2 cellular contexts compared by ENCODE assay signal in the genomic region with DNA sequence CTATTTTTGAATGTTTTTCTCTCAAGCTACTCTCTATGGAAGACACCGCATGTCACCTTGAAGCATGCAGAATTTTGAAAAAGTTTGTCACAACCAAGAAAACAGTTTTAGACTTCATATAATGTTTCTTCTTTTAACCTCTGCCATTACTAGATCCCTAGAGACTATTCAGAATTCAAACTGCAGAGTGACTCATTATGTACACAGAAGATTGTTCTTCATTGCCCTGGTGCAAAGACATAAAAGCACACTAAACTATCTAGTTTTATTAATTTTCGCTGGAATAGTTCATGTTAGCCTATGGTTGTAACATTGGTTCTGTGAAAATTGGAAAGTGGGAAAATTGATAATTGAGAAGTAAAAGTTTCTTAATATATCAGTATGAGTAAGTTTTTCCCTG.
A peak's percentile ranks its signal among the peaks of the same experiment; 100 is the strongest.
TF ChIP-seq lines count a peak whose summit lies in the region.

No MANE protein-coding gene starts in this region.

TF ChIP-seq in HEK293, 187 proteins besides CTCF, POLR2A, EP300 and RAD21:
- no peak for TF ChIP-seq BCL11A (tag by site-specific recombination; IDR thresholded peaks at IDR 0.05; ENCODE audit: low read depth)
- no peak for TF ChIP-seq ZNF16 (tag by site-specific recombination; IDR thresholded peaks at IDR 0.05; ENCODE audit: low read depth)
- no peak for TF ChIP-seq ZNF24 (tag by site-specific recombination; IDR thresholded peaks at IDR 0.05)
- peak; percentile 40; the same call in 1 of the 2 replicates for TF ChIP-seq ZNF629 (tag by site-specific recombination; IDR thresholded peaks at IDR 0.05)
- TF ChIP-seq ZNF366 (tag by site-specific recombination; conservative IDR thresholded peaks at IDR 0.05) = 0 out of 2 replicates have a peak, but pooled peaks have one; percentile 15
- no peak for TF ChIP-seq ZNF223 (tag by site-specific recombination; IDR thresholded peaks at IDR 0.05)
- TF ChIP-seq ZNF555 (tag by site-specific recombination; conservative IDR thresholded peaks at IDR 0.05) = no peak
- TF ChIP-seq, protein P1, sequence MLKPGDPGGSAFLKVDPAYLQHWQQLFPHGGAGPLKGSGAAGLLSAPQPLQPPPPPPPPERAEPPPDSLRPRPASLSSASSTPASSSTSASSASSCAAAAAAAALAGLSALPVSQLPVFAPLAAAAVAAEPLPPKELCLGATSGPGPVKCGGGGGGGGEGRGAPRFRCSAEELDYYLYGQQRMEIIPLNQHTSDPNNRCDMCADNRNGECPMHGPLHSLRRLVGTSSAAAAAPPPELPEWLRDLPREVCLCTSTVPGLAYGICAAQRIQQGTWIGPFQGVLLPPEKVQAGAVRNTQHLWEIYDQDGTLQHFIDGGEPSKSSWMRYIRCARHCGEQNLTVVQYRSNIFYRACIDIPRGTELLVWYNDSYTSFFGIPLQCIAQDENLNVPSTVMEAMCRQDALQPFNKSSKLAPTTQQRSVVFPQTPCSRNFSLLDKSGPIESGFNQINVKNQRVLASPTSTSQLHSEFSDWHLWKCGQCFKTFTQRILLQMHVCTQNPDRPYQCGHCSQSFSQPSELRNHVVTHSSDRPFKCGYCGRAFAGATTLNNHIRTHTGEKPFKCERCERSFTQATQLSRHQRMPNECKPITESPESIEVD (tag by site-specific recombination; IDR thresholded peaks at IDR 0.05) = peak; percentile 74
- TF ChIP-seq, protein P2, sequence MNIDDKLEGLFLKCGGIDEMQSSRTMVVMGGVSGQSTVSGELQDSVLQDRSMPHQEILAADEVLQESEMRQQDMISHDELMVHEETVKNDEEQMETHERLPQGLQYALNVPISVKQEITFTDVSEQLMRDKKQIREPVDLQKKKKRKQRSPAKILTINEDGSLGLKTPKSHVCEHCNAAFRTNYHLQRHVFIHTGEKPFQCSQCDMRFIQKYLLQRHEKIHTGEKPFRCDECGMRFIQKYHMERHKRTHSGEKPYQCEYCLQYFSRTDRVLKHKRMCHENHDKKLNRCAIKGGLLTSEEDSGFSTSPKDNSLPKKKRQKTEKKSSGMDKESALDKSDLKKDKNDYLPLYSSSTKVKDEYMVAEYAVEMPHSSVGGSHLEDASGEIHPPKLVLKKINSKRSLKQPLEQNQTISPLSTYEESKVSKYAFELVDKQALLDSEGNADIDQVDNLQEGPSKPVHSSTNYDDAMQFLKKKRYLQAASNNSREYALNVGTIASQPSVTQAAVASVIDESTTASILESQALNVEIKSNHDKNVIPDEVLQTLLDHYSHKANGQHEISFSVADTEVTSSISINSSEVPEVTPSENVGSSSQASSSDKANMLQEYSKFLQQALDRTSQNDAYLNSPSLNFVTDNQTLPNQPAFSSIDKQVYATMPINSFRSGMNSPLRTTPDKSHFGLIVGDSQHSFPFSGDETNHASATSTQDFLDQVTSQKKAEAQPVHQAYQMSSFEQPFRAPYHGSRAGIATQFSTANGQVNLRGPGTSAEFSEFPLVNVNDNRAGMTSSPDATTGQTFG (tag by site-specific recombination; IDR thresholded peaks at IDR 0.05; ENCODE audit: borderline replicate concordance) = no peak
- 0 out of 2 replicates have a peak, but pooled peaks have one; percentile 10 for TF ChIP-seq WT1 (tag by site-specific recombination; IDR thresholded peaks at IDR 0.05)
TF ChIP-seq in HEK293: peak in this region for 4.

TF ChIP-seq in K562, 482 proteins besides CTCF, POLR2A, EP300 and RAD21:
- TF ChIP-seq JUND (IDR thresholded peaks at IDR 0.05; ENCODE audit: borderline replicate concordance, low read depth, low read length) (peak; percentile 27; the same call in 1 of the 2 replicates), JUND (tag; IDR thresholded peaks at IDR 0.05; ENCODE audit: borderline replicate concordance, low read depth, low read length) (peak; percentile 40; the same call in 1 of the 3 replicates), NBN (IDR thresholded peaks at IDR 0.05; ENCODE audit: low read depth) (no peak), FOXA3 (CRISPR knock-in tag; conservative IDR thresholded peaks at IDR 0.05 in 1 of 2, IDR thresholded peaks at IDR 0.05 in 1 of 2) (peak in 1 of 2 experiments; percentile 57; a peak in 1 of 4 replicates), FOSL1 (tag; conservative IDR thresholded peaks at IDR 0.05) (peak; percentile 25; the same call in 1 of the 2 replicates), KAT2B (IDR thresholded peaks at IDR 0.05; ENCODE audit: low read depth, low read length) (no peak), FOXK1 (CRISPR knock-in tag; IDR thresholded peaks at IDR 0.05; ENCODE audit: borderline replicate concordance) (no peak), NEUROD1 (IDR thresholded peaks at IDR 0.05; ENCODE audit: borderline replicate concordance, low read depth, low read length, partially characterized antibody) (no peak), BCL6 (CRISPR knock-in tag; IDR thresholded peaks at IDR 0.05) (no peak)
- TF ChIP-seq, protein P3, sequence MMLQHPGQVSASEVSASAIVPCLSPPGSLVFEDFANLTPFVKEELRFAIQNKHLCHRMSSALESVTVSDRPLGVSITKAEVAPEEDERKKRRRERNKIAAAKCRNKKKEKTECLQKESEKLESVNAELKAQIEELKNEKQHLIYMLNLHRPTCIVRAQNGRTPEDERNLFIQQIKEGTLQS (IDR thresholded peaks at IDR 0.05) = peak; percentile 33; the same call in 1 of the 2 replicates
- TF ChIP-seq, protein P3 (CRISPR knock-in tag; conservative IDR thresholded peaks at IDR 0.05) = no peak
- TF ChIP-seq, protein P4, sequence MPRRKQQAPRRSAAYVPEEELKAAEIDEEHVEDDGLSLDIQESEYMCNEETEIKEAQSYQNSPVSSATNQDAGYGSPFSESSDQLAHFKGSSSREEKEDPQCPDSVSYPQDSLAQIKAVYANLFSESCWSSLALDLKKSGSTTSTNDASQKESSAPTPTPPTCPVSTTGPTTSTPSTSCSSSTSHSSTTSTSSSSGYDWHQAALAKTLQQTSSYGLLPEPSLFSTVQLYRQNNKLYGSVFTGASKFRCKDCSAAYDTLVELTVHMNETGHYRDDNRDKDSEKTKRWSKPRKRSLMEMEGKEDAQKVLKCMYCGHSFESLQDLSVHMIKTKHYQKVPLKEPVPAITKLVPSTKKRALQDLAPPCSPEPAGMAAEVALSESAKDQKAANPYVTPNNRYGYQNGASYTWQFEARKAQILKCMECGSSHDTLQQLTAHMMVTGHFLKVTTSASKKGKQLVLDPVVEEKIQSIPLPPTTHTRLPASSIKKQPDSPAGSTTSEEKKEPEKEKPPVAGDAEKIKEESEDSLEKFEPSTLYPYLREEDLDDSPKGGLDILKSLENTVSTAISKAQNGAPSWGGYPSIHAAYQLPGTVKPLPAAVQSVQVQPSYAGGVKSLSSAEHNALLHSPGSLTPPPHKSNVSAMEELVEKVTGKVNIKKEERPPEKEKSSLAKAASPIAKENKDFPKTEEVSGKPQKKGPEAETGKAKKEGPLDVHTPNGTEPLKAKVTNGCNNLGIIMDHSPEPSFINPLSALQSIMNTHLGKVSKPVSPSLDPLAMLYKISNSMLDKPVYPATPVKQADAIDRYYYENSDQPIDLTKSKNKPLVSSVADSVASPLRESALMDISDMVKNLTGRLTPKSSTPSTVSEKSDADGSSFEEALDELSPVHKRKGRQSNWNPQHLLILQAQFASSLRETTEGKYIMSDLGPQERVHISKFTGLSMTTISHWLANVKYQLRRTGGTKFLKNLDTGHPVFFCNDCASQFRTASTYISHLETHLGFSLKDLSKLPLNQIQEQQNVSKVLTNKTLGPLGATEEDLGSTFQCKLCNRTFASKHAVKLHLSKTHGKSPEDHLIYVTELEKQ (CRISPR knock-in tag; IDR thresholded peaks at IDR 0.05) = no peak
